Comparison of ENCODE assay signal across 22 cellular contexts in genomic region chr5:122264610-122265009, GRCh38. TPM values are rescaled to one million over a fixed set of nuclear protein-coding genes. Genes with fewer than 3 reads are reported as not detected.
A peak's percentile ranks its signal among the peaks of the same experiment; 100 is the strongest.
DNase-seq lines count a peak whose midpoint lies in the region; ATAC-seq, FAIRE-seq and TF ChIP-seq lines count a peak whose summit lies in the region.
"Had no signal": no experiment of that assay in that cellular context is flagged by ENCODE, and none has a peak within 500 bp of the region (broad histone marks: within the 10 kb centered on the region; RNA-seq: fewer than 3 reads in every experiment).

No MANE protein-coding gene starts in this region.

- RAD21 ChIA-PET in GM12878 (lab: Charles Lee; ENCODE audit: unreplicated experiment): no interaction called here

- H3K79me2 ChIP-seq in GM12878 (ENCODE audit: control insufficient read depth, insufficient read depth, low read length) (no peaks in the 10 kb centered on the region), SK-N-SH (ENCODE audit: insufficient read depth) (no peaks in the 10 kb centered on the region)

- CTCF ChIA-PET in GM12878 (lab: Yijun Ruan, JAX) (no interaction called here), SK-N-SH (lab: Yijun Ruan, JAX) (interaction anchor here (1.0 kb wide), 1 partner anchor 31 kb away, joined by 3 read pairs; no protein-coding TSS in a partner anchor)

- no peak for FAIRE-seq in GM12878 (lab: Jason Lieb, UNC)

- in situ Hi-C loops in GM12878 (cut with MboI): no loop called here

- DNase-seq in LHCN-M2 (ENCODE audit: low read depth) (peak; percentile 1), GM12878 (ENCODE audit: low read depth, low spot score) (no peak), kidney glomerular epithelial cell (lab: John Stamatoyannopoulos, UW) (peak; percentile 43), GM10266 (ENCODE audit: extremely low spot score) (no peak), SK-N-SH (no peak)
- DNase-seq: ACHN; AML-193; DMS79 treated with DMSO at 0.1 percent for 48 hours; HCEC 1CT; KBM-7; NCI-H1417 treated with DMSO at 0.1 percent for 48 hours; NCI-H2029; NCI-H2171; NCI-H446; NK-92 treated with Interleukin-12 subunit alpha and Interleukin-12 subunit beta, amount 100 ng/mL, for 24 hours; SHP77 had no signal

- no peak overlapping the region for H3K27ac ChIP-seq in GM12878 (ENCODE audit: control insufficient read depth, insufficient read depth)
- no peak overlapping the region for H3K27ac ChIP-seq in SK-N-SH (ENCODE audit: low read depth in 2 of 2, low read length in 1 of 2)
- H3K27ac ChIP-seq: SK-N-MC had no signal

- H4K20me1 ChIP-seq in GM12878 (ENCODE audit: control insufficient read depth, insufficient read depth) (no peaks in the 10 kb centered on the region), SK-N-SH (ENCODE audit: insufficient read depth) (no peaks in the 10 kb centered on the region)

- ATAC-seq in GM12878 (no peak), HG02763 (IDR thresholded peaks at IDR 0.05; ENCODE audit: unreplicated experiment) (no peak)
- ATAC-seq in activated CD4-positive, CD25-positive, alpha-beta regulatory T cell treated with anti-CD3 and anti-CD28 coated beads, Interleukin-2, amount 50 U/mL, for 24 hours: no peak

- H3K4me3 ChIP-seq in GM12878: no peak overlapping the region
- H3K4me3 ChIP-seq in SK-N-SH (ENCODE audit: low read depth in 2 of 2, low read length in 1 of 2): no peak overlapping the region
- H3K4me3 ChIP-seq: SK-N-MC had no signal

- BruUV-seq in GM12878 (replicated peaks; lab: Mats Ljungman, UMichigan): no TSS peak

- intact Hi-C loops in GM12878 (cut with micrococcal nuclease; ENCODE audit: unreplicated experiment): no loop called here

- TF ChIP-seq CTCF in GM12878 (IDR thresholded peaks at IDR 0.05 in 2 of 3, conservative IDR thresholded peaks at IDR 0.05 in 1 of 3; ENCODE audit: control insufficient read depth in 2 of 3, extremely low read depth in 1 of 3, insufficient read depth in 1 of 3, low read depth in 3 of 3, low read length in 3 of 3): no peak
- TF ChIP-seq CTCF in GM10266 (IDR thresholded peaks at IDR 0.05; ENCODE audit: control insufficient read depth, insufficient read depth, low read depth, missing control alignments): no peak
- no peak for TF ChIP-seq CTCF in SK-N-SH (IDR thresholded peaks at IDR 0.05)

- no peaks in the 10 kb centered on the region for H3K9me2 ChIP-seq in SK-N-SH

- H3K27me3 ChIP-seq in GM12878 (replicated peaks in 1 of 2; ENCODE audit: control insufficient read depth in 2 of 2, insufficient read depth in 2 of 2, low read length in 1 of 2): no peaks in the 10 kb centered on the region
- no peaks in the 10 kb centered on the region for H3K27me3 ChIP-seq in SK-N-SH (ENCODE audit: insufficient read depth)

- H3K9me3 ChIP-seq in GM12878 (replicated peaks; ENCODE audit: control insufficient read depth, insufficient read depth, low read length) (no peaks in the 10 kb centered on the region; the same call in 2 of the 3 replicates), SK-N-SH (no peaks in the 10 kb centered on the region)

- H3F3A ChIP-seq in SK-N-SH (replicated peaks; ENCODE audit: insufficient read depth): no peaks in the 10 kb centered on the region

- H2AFZ ChIP-seq in GM12878 (ENCODE audit: control insufficient read depth, low read depth, low read length) (no peak overlapping the region), SK-N-SH (ENCODE audit: low read depth) (no peak overlapping the region)

- H3K4me1 ChIP-seq in GM12878 (ENCODE audit: control insufficient read depth, insufficient read depth, low read length) (no peaks in the 10 kb centered on the region), SK-N-SH (ENCODE audit: control insufficient read depth in 1 of 2, insufficient read depth in 2 of 2, low read depth in 1 of 2, low read length in 1 of 2) (no peaks in the 10 kb centered on the region)

- POLR2A ChIA-PET in GM12878 (lab: Charles Lee): no interaction called here
- POLR2A ChIA-PET in SK-N-SH (lab: Yijun Ruan, JAX): no interaction called here

- H3K9ac ChIP-seq in GM12878 (ENCODE audit: control insufficient read depth, insufficient read depth, low read length) (no peak overlapping the region), SK-N-SH (no peak overlapping the region)

- H3K4me2 ChIP-seq in GM12878 (ENCODE audit: control insufficient read depth, insufficient read depth): no peak overlapping the region
- H3K4me2 ChIP-seq in SK-N-SH: no peak overlapping the region

- H3K36me3 ChIP-seq in GM12878 (ENCODE audit: control insufficient read depth in 2 of 2, insufficient read depth in 2 of 2, low read length in 1 of 2) (no peaks in the 10 kb centered on the region), SK-N-SH (replicated peaks in 1 of 2; ENCODE audit: control insufficient read depth in 1 of 2, insufficient read depth in 2 of 2, low read length in 1 of 2) (no peaks in the 10 kb centered on the region)

- SMC1A ChIA-PET in GM12878 (lab: Charles Lee; ENCODE audit: uncharacterized antibody, unreplicated experiment): no interaction called here

- TF ChIP-seq RAD21 in GM12878 (IDR thresholded peaks at IDR 0.05; ENCODE audit: insufficient read depth, low read depth, low read length) (no peak), SK-N-SH (IDR thresholded peaks at IDR 0.05; ENCODE audit: low read length) (no peak)

- TF ChIP-seq POLR2A in GM12878 (IDR thresholded peaks at IDR 0.05; ENCODE audit: low read depth, low read length): no peak

- no peak for TF ChIP-seq EP300 in GM12878 (IDR thresholded peaks at IDR 0.05; ENCODE audit: borderline replicate concordance in 1 of 2, control insufficient read depth in 1 of 2, low read depth in 2 of 2, low read length in 2 of 2)
- no peak for TF ChIP-seq EP300 in SK-N-SH (IDR thresholded peaks at IDR 0.05; ENCODE audit: borderline replicate concordance in 1 of 2, low read depth in 1 of 2, low read length in 1 of 2)

TF ChIP-seq in SK-N-SH, 30 proteins besides CTCF, POLR2A, EP300 and RAD21:
- no peak for TF ChIP-seq FOXJ3 (CRISPR knock-in tag; IDR thresholded peaks at IDR 0.05)
- TF ChIP-seq RXRA (IDR thresholded peaks at IDR 0.05; ENCODE audit: borderline replicate concordance, low read depth): no peak
- TF ChIP-seq FOSL2 (IDR thresholded peaks at IDR 0.05; ENCODE audit: borderline replicate concordance, low read depth): no peak
- TF ChIP-seq TCF12 (IDR thresholded peaks at IDR 0.05): no peak
- no peak for TF ChIP-seq YY1 (IDR thresholded peaks at IDR 0.05; ENCODE audit: low read depth)
- no peak for TF ChIP-seq POLR2AphosphoS5 (IDR thresholded peaks at IDR 0.05; ENCODE audit: low read depth, low read length)
- TF ChIP-seq NRF1 (IDR thresholded peaks at IDR 0.05; ENCODE audit: low read depth, low read length): no peak
- no peak for TF ChIP-seq EZH2phosphoT487 (IDR thresholded peaks at IDR 0.05; ENCODE audit: borderline replicate concordance, low read depth)
- TF ChIP-seq MAX (IDR thresholded peaks at IDR 0.05; ENCODE audit: low read depth): no peak
- no peak for TF ChIP-seq FOXM1 (IDR thresholded peaks at IDR 0.05; ENCODE audit: low read depth)

RNA-seq across cellular contexts. Expression of gene SNCAIP, which starts 47.4 kb away (rescaled TPM):
- total RNA-seq in LHCN-M2 (2014; rRNA removed) (not detected in 2 replicates), GM12878 (2014; rRNA removed) (0.05 and 0.62 TPM in 2 replicates), GM12878 (2014; rRNA removed; fragmentation: Illumina TruSeq; extraction: Trizol) (0.09 and 0.22 TPM in 2 replicates), GM12878 (2021) (0.27 and 0.31 TPM in 2 replicates)
- not detected for polyA plus RNA-seq in LHCN-M2 (2012)
- 2.2 and 2.6 TPM in 2 replicates for total RNA-seq in GM12878 (2013; cell fraction: nucleolus; rRNA removed)
- polyA plus RNA-seq in GM12878 (2011; ENCODE audit: low read depth): 0.52 TPM
- polyA plus RNA-seq in GM12878 (2011; rRNA removed) (0.12 and 0.16 TPM in 2 replicates), GM12878 (2014; fragmentation: Illumina TruSeq; extraction: Trizol) (0.06 and 0.16 TPM in 2 replicates), GM12878 (2014; fragmentation: Nextera tagmentation; extraction: Ambion mirVana) (under 1 TPM in 1 of 2 experiments, not detected in 1; 0.03 TPM), GM12878 (2014; rRNA removed) (0.14 and 0.27 TPM in 2 replicates), GM12878 (2016; fragmentation: Nextera tagmentation; extraction: Ambion mirVana) (under 1 TPM; 0.15 to 0.25 TPM), SK-N-SH (2012; rRNA removed) (0.08 TPM in 1 of 2 replicates, not detected in the other)
- polyA plus RNA-seq in GM12878 (2011; cell fraction: cytosol; rRNA removed): 0.07 and 0.12 TPM in 2 replicates
- 0.45 and 0.48 TPM in 2 replicates for polyA plus RNA-seq in GM12878 (2011; cell fraction: nucleus; rRNA removed)
- 0.58 and 0.62 TPM in 2 replicates for polyA plus RNA-seq in GM12878 (2012)
- 0.15 TPM in 1 of 2 replicates, not detected in the other for polyA minus RNA-seq in GM12878 (2011; rRNA and poly(A)+ RNA removed)
- not detected in 2 replicates for polyA minus RNA-seq in GM12878 (2011; cell fraction: cytosol; rRNA and poly(A)+ RNA removed)
- polyA minus RNA-seq in GM12878 (2011; cell fraction: nucleus; rRNA and poly(A)+ RNA removed): 0.19 and 0.36 TPM in 2 replicates
- polyA plus RNA-seq in SK-N-SH (2012; cell fraction: cytosol; rRNA removed): 0.08 and 0.09 TPM in 2 replicates
- 0.04 and 0.06 TPM in 2 replicates for polyA plus RNA-seq in SK-N-SH (2012; cell fraction: nucleus; rRNA removed)
- total RNA-seq: OCI-LY7, RPMI7951 had no signal
- polyA plus RNA-seq: CD14-positive monocyte had no signal

Comparison
In these comparisons a context has a peak if more than half of its experiments do, and no peak if none do; other contexts are left out.
1. DNase-seq: peak in LHCN-M2 (single experiment) and kidney glomerular epithelial cell (single experiment); none in GM12878 (single experiment), GM10266 (single experiment) and SK-N-SH (single experiment).